Comparison of ENCODE assay signal across 8 cellular contexts in the genomic region with DNA sequence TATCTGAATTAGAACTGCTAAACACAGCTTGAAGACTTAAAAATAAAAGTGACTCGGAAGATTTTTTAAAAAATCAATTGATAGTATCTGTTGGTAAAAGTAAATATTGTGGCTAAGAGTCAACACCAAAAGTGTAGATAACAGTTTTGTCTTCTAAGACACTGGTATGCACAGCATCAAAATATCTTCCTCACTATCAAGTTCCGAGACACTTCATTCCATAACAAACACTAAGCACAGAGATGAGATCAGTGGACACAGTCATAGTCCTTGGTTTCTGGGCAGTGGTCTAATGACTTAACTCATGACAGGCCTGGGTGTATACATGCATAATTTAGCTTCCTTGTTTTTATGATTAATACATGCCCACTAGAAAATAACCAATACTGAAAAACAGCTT.
DNase-seq lines count a peak whose midpoint lies in the region; ATAC-seq and TF ChIP-seq lines count a peak whose summit lies in the region.

No MANE protein-coding gene starts in this region.

- H3K4me1 Mint-ChIP-seq in nephron = peaks cover 22% of the 10 kb centered on the region

- TF ChIP-seq CTCF in PC-9 (conservative IDR thresholded peaks at IDR 0.05) (no peak), nephron (IDR thresholded peaks at IDR 0.05; ENCODE audit: unreplicated experiment in 3 of 3) (no peak)

- H3K36me3 Mint-ChIP-seq in nephron (ENCODE audit: low read depth) = peaks cover 42% of the 10 kb centered on the region

- POLR2A ChIA-PET in PC-9 (lab: Charles Lee; ENCODE audit: unreplicated experiment) = interaction anchor here (0.6 to 1.0 kb wide), 2 partner anchors 160 to 352 kb away, joined by 3 to 11 read pairs; no protein-coding TSS in a partner anchor
- POLR2A ChIA-PET in HEK293T (lab: Yijun Ruan, JAX) = interaction anchor here (0.6 kb wide), 1 partner anchor 14 kb away, joined by 4 read pairs; no protein-coding TSS in a partner anchor

- H3K9ac ChIP-seq in BLaER1 treated with 17β-estradiol and CSF1 and Interleukin-3, amounts not matched to agents 10 nM and 100 nM = peak overlapping the region; percentile 4 to 66 (median 30); a peak in 13 of 22 replicates

- peaks cover 0 to 14% (median 4%) of the 10 kb centered on the region in 10 experiments; a peak in 8 of 20 replicates for H3K4me1 ChIP-seq in BLaER1 treated with 17β-estradiol and CSF1 and Interleukin-3, amounts not matched to agents 10 nM and 100 nM
- H3K4me1 ChIP-seq in PC-9 (replicated peaks; ENCODE audit: insufficient read depth) = peaks cover 11% of the 10 kb centered on the region; the same call in 1 of the 2 replicates
- H3K4me1 ChIP-seq in effector memory CD4-positive, alpha-beta T cell (ENCODE audit: control insufficient read depth, insufficient read depth, low read length, poor library complexity, severe bottlenecking) = no peaks in the 10 kb centered on the region

- H3K36me3 ChIP-seq in BLaER1 treated with 17β-estradiol and CSF1 and Interleukin-3, amounts not matched to agents 10 nM and 100 nM = peaks cover 0 to 28% (median 17%) of the 10 kb centered on the region in 11 experiments; a peak in 13 of 22 replicates
- no peaks in the 10 kb centered on the region for H3K36me3 ChIP-seq in PC-9 (ENCODE audit: low read depth)
- H3K36me3 ChIP-seq in effector memory CD4-positive, alpha-beta T cell (ENCODE audit: control insufficient read depth, insufficient read depth, low read length) = peaks cover 9% of the 10 kb centered on the region

- H3F3A ChIP-seq in PC-9 (ENCODE audit: insufficient read depth, low read depth) = peaks cover 7% of the 10 kb centered on the region; the same call in 1 of the 2 replicates

- intact Hi-C loops in PC-9 (cut with micrococcal nuclease; ENCODE audit: unreplicated experiment) = no loop called here

- no peaks in the 10 kb centered on the region for H3K9me2 ChIP-seq in PC-9 (ENCODE audit: insufficient read depth)

- H3K27me3 ChIP-seq in BLaER1 treated with 17β-estradiol and CSF1 and Interleukin-3, amounts not matched to agents 10 nM and 100 nM = no peaks in the 10 kb centered on the region
- no peaks in the 10 kb centered on the region for H3K27me3 ChIP-seq in PC-9 (ENCODE audit: insufficient read depth, low read depth)
- H3K27me3 ChIP-seq in effector memory CD4-positive, alpha-beta T cell (replicated peaks; ENCODE audit: control insufficient read depth, insufficient read depth, low read length, poor library complexity, severe bottlenecking) = no peaks in the 10 kb centered on the region

- H2AFZ ChIP-seq in PC-9 = no peak overlapping the region

- CTCF ChIA-PET in PC-9 (lab: Charles Lee) = interaction anchor here (1.0 kb wide), 1 partner anchor 63 kb away, joined by 6 read pairs; the partner anchor contains the start of gene PXYLP1
- CTCF ChIA-PET in HEK293T (lab: Yijun Ruan, JAX) = no interaction called here

- H3K4me3 ChIP-seq in BLaER1 treated with 17β-estradiol and CSF1 and Interleukin-3, amounts not matched to agents 10 nM and 100 nM = peak overlapping the region; percentile 7 to 53 (median 44); a peak in 14 of 20 replicates
- H3K4me3 ChIP-seq in PC-9 = no peak overlapping the region; the same call in 1 of the 2 replicates
- H3K4me3 ChIP-seq in effector memory CD4-positive, alpha-beta T cell (ENCODE audit: insufficient read depth, low read depth, low read length, poor library complexity, severe bottlenecking) = peak overlapping the region; percentile 40

- peak overlapping the region in 2 of 3 experiments; percentile 34 to 35 for H3K27ac Mint-ChIP-seq in nephron

- no peaks in the 10 kb centered on the region for H3K79me2 ChIP-seq in PC-9 (ENCODE audit: low read depth)

- peaks cover 14% of the 10 kb centered on the region for H3K9me3 Mint-ChIP-seq in nephron

- H4K20me1 ChIP-seq in BLaER1 treated with 17β-estradiol and CSF1 and Interleukin-3, amounts not matched to agents 10 nM and 100 nM = no peaks in the 10 kb centered on the region
- H4K20me1 ChIP-seq in PC-9 (ENCODE audit: insufficient read depth) = no peaks in the 10 kb centered on the region

- no peaks in the 10 kb centered on the region for H3K9me3 ChIP-seq in BLaER1 treated with 17β-estradiol and CSF1 and Interleukin-3, amounts not matched to agents 10 nM and 100 nM (replicated peaks in 1 of 11)
- H3K9me3 ChIP-seq in PC-9 (ENCODE audit: insufficient read depth, low read depth) = no peaks in the 10 kb centered on the region
- H3K9me3 ChIP-seq in effector memory CD4-positive, alpha-beta T cell (ENCODE audit: control insufficient read depth, low read length) = no peaks in the 10 kb centered on the region

- H3K27ac ChIP-seq in BLaER1 treated with 17β-estradiol and CSF1 and Interleukin-3, amounts not matched to agents 10 nM and 100 nM = peak overlapping the region in 10 of 11 experiments; percentile 39 to 65 (median 56); a peak in 18 of 22 replicates
- H3K27ac ChIP-seq in PC-9 = peak overlapping the region; percentile 48
- no peak overlapping the region for H3K27ac ChIP-seq in effector memory CD4-positive, alpha-beta T cell (ENCODE audit: insufficient read depth, low read length, poor library complexity, severe bottlenecking)

- BruUV-seq in PC-9 (replicated peaks; lab: Mats Ljungman, UMichigan) = no TSS peak

- no peaks in the 10 kb centered on the region for H3K27me3 Mint-ChIP-seq in nephron (ENCODE audit: low read depth)

- no peak for ATAC-seq in HG03139 (IDR thresholded peaks at IDR 0.05; ENCODE audit: unreplicated experiment)

- no peak overlapping the region for H3K4me3 Mint-ChIP-seq in nephron

- DNase-seq in PC-9 (peak in 1 of 2 experiments; percentile 79), HEK293T (ENCODE audit: extremely low spot score) (no peak), NCI-H774 (lab: John Stamatoyannopoulos, UW) (no peak), DMS79 treated with DMSO at 0.1 percent for 48 hours (lab: John Stamatoyannopoulos, UW) (no peak)
- no peak for DNase-seq in effector memory CD4-positive, alpha-beta T cell

- H3K4me2 ChIP-seq in BLaER1 treated with 17β-estradiol and CSF1 and Interleukin-3, amounts not matched to agents 10 nM and 100 nM = peak overlapping the region; percentile 28 to 85 (median 66); a peak in 19 of 22 replicates
- H3K4me2 ChIP-seq in PC-9 = peak overlapping the region; percentile 55

TF ChIP-seq in HEK293T, 16 proteins besides CTCF, POLR2A, EP300 and RAD21:
- no peak for TF ChIP-seq NFRKB (IDR thresholded peaks at IDR 0.05)
- TF ChIP-seq ARNT (IDR thresholded peaks at IDR 0.05) = no peak
- no peak for TF ChIP-seq SP1 (IDR thresholded peaks at IDR 0.05)
- TF ChIP-seq HDGF (IDR thresholded peaks at IDR 0.05; ENCODE audit: borderline replicate concordance) = no peak
- TF ChIP-seq FOXK2 (IDR thresholded peaks at IDR 0.05) = no peak
- no peak for TF ChIP-seq TARDBP (IDR thresholded peaks at IDR 0.05)
- no peak for TF ChIP-seq FOXM1 (IDR thresholded peaks at IDR 0.05; ENCODE audit: borderline replicate concordance)
- no peak for TF ChIP-seq SUZ12 (IDR thresholded peaks at IDR 0.05)
- no peak for TF ChIP-seq PKNOX1 (IDR thresholded peaks at IDR 0.05)
- TF ChIP-seq CTBP1 (IDR thresholded peaks at IDR 0.05; ENCODE audit: borderline replicate concordance) = no peak
- TF ChIP-seq ELF4 (IDR thresholded peaks at IDR 0.05) = no peak
- no peak for TF ChIP-seq BHLHE40 (IDR thresholded peaks at IDR 0.05; ENCODE audit: borderline replicate concordance)
- no peak for TF ChIP-seq FOXA1 (IDR thresholded peaks at IDR 0.05)
- TF ChIP-seq ZNF384 (IDR thresholded peaks at IDR 0.05) = no peak
- no peak for TF ChIP-seq LEF1 (IDR thresholded peaks at IDR 0.05; ENCODE audit: borderline replicate concordance)
- TF ChIP-seq L3MBTL2 (conservative IDR thresholded peaks at IDR 0.05) = no peak
TF ChIP-seq in HEK293T: peak in this region for 0.
